24 cellular contexts compared by ENCODE assay signal in the genomic region with DNA sequence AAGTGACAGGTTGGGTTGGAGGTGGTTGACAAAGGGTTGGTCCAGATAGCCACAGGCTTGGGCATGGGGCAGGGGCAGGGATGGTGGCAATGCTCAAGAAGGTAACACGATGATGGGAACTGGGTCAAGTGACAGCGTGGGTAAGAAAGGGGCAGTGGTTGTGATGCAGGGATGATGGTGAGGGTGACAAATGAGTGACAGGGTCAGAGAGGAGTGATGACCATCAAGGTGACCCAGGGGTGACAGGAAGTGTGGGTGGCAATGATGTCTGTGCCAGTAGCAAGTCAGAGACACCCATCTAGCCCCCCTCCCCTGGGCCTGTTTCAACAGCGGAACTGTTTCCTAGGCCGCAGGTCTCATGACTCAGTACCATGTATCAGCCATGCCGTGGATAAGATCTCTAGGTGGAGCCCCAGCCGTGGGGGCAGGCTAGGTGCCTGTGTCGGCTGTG. TPM values are rescaled to one million over a fixed set of nuclear protein-coding genes. Genes with fewer than 3 reads are reported as not detected.
A peak's percentile ranks its signal among the peaks of the same experiment; 100 is the strongest.
DNase-seq lines count a peak whose midpoint lies in the region; ATAC-seq and TF ChIP-seq lines count a peak whose summit lies in the region.
"Had no signal": no experiment of that assay in that cellular context is flagged by ENCODE, and none has a peak within 500 bp of the region (broad histone marks: within the 10 kb centered on the region; RNA-seq: fewer than 3 reads in every experiment).

No MANE protein-coding gene starts in this region.

- TF ChIP-seq CTCF in foreskin keratinocyte (conservative IDR thresholded peaks at IDR 0.05), result peak; percentile 24

- H3K4me3 ChIP-seq in urinary bladder (ENCODE audit: low read depth, low read length), result no peak overlapping the region

- peak; percentile 83 for ATAC-seq in foreskin keratinocyte
- no peak for ATAC-seq in GM21390 (IDR thresholded peaks at IDR 0.05; ENCODE audit: unreplicated experiment)
- ATAC-seq in HG03565 (IDR thresholded peaks at IDR 0.05; ENCODE audit: unreplicated experiment), result no peak
- ATAC-seq: WTC11 had no signal

- H3K27me3 ChIP-seq in foreskin keratinocyte, result no peaks in the 10 kb centered on the region

- H3K4me1 ChIP-seq in foreskin keratinocyte (peaks cover 10% of the 10 kb centered on the region), urinary bladder (ENCODE audit: insufficient read depth) (no peaks in the 10 kb centered on the region)

- WGBS in urinary bladder, result 77% methylated on average over 7 of the region's 7 CpGs

- H3K27ac ChIP-seq in foreskin keratinocyte (no peak overlapping the region), urinary bladder (ENCODE audit: low read depth) (peak overlapping the region; percentile 23)
- H3K27ac ChIP-seq: epithelial cell of prostate, HL-60 had no signal

- H3K36me3 ChIP-seq in urinary bladder (ENCODE audit: insufficient read depth), result no peaks in the 10 kb centered on the region

- peak; percentile 71 for DNase-seq in activated effector memory CD4-positive, alpha-beta T cell treated with anti-CD3 and anti-CD28 coated beads, Interleukin-2, amount 50 U/mL, for 16 hours
- no peak for DNase-seq in activated effector memory CD4-positive, alpha-beta T cell treated with Interleukin-2 at 50 U/mL for 16 hours
- DNase-seq in T-helper 22 cell (ENCODE audit: low read depth) (peak; percentile 39), foreskin keratinocyte (peak; percentile 32 to 57), NCI-H187 treated with DMSO at 0.1 percent for 48 hours (lab: John Stamatoyannopoulos, UW) (no peak)
- DNase-seq: C1 segment of cervical spinal cord; foreskin melanocyte; GF-D8; hypothalamus; islet precursor cell; MM.1S; NCI-H2171 treated with DMSO at 0.1 percent for 48 hours; NCI-H69; occipital lobe; stimulated activated CD4-positive, alpha-beta T cell treated with anti-CD3 and anti-CD28 coated beads, Interleukin-4, amount 100 ng/mL, for 1 hour had no signal

RNA-seq across cellular contexts. Expression of gene AQP3, which starts 20.5 kb away (rescaled TPM):
- total RNA-seq in foreskin keratinocyte (129 and 173 TPM in 2 replicates), urinary bladder (27.1 TPM)
- polyA plus RNA-seq in foreskin keratinocyte (138 and 192 TPM in 2 replicates), urinary bladder (126 TPM)
- total RNA-seq: occipital lobe had no signal

RNA-seq across cellular contexts. Expression of gene AQP7, which starts 24.5 kb away (rescaled TPM):
- total RNA-seq in foreskin keratinocyte (not detected in 2 replicates), urinary bladder (1.9 TPM)
- polyA plus RNA-seq in foreskin keratinocyte (not detected in 2 replicates), urinary bladder (8.7 TPM)
- total RNA-seq: activated CD8-positive, alpha-beta memory T cell treated with anti-CD3 and anti-CD28 coated beads for 36 hours; activated T-helper 2 cell treated with anti-CD3 and anti-CD28 coated beads, Interferon-gamma antibody, Interleukin-2, Interleukin-4, amounts not matched to agents 10 μg/mL and 5 μg/mL and 100 μg/mL, durations not matched to agents 14 hours and 24 hours and 36 hours; lung microvascular endothelial cell; occipital lobe had no signal

RNA-seq across cellular contexts. Expression of gene NOL6, which starts 46.9 kb away (rescaled TPM):
- total RNA-seq in foreskin keratinocyte, result 105 and 109 TPM in 2 replicates
- 79.1 and 80.5 TPM in 2 replicates for polyA plus RNA-seq in foreskin keratinocyte
- 17.3 TPM for total RNA-seq in urinary bladder
- polyA plus RNA-seq in urinary bladder, result 23.1 TPM

Comparison
In these comparisons a context has a peak if more than half of its experiments do, and no peak if none do; other contexts are left out.
1. DNase-seq: peak in activated effector memory CD4-positive, alpha-beta T cell treated with anti-CD3 and anti-CD28 coated beads, Interleukin-2, amount 50 U/mL, for 16 hours (single experiment), T-helper 22 cell (single experiment) and foreskin keratinocyte (2 of 2); none in activated effector memory CD4-positive, alpha-beta T cell treated with Interleukin-2 at 50 U/mL for 16 hours (single experiment) and NCI-H187 treated with DMSO at 0.1 percent for 48 hours (single experiment).